ENCODE assay signal across 8 cellular contexts in genomic region chr2:238061310-238062202, GRCh38. TPM values are rescaled to one million over a fixed set of nuclear protein-coding genes. Genes with fewer than 3 reads are reported as not detected.
DNase-seq lines count a peak whose midpoint lies in the region; ATAC-seq and TF ChIP-seq lines count a peak whose summit lies in the region.

No MANE protein-coding gene starts in this region.

- peak overlapping the region; percentile 64 to 95 (median 88) for H3K4me3 ChIP-seq in heart left ventricle
- H3K4me3 ChIP-seq in fibroblast of lung (replicated peaks in 1 of 4; ENCODE audit: control extremely low read depth in 1 of 4, insufficient read depth in 1 of 4, low read depth in 3 of 4, low read length in 4 of 4): peak overlapping the region; percentile 74 to 96 (median 87)
- peak overlapping the region; percentile 93 for H3K4me3 ChIP-seq in neural progenitor cell

- POLR2A ChIA-PET in activated CD4-positive, alpha-beta memory T cell treated with anti-CD3 and anti-CD28 coated beads, Interleukin-2, amount 10 ng/mL, durations not matched to agents 7 days and 5 days (lab: Charles Lee): interaction anchor here (0.6 to 2.3 kb wide), 11 partner anchors 19 to 374 kb away, joined by 3 to 9 read pairs (median 4); partner anchors contain the start of genes ILKAP, PER2 and RAMP1

- H3K4me2 ChIP-seq in fibroblast of lung (ENCODE audit: extremely low read depth, insufficient read depth, low read length): peak overlapping the region; percentile 79
- peak overlapping the region; percentile 74 for H3K4me2 ChIP-seq in neural progenitor cell

- WGBS in heart left ventricle, 4 donors: 3 to 5% (median 4%) methylated on average over 27 to 30 of the region's 30 CpGs

- peak overlapping the region; percentile 78 for H3K27ac Mint-ChIP-seq in activated CD4-positive, alpha-beta memory T cell treated with anti-CD3 and anti-CD28 coated beads, Interleukin-2, amount 10 ng/mL, durations not matched to agents 7 days and 5 days
- H3K27ac Mint-ChIP-seq in neural progenitor cell: peak overlapping the region; percentile 90

- H3K27me3 ChIP-seq in heart left ventricle: no peaks in the 10 kb centered on the region
- no peaks in the 10 kb centered on the region for H3K27me3 ChIP-seq in fibroblast of lung (ENCODE audit: control insufficient read depth, insufficient read depth, low read length)
- no peaks in the 10 kb centered on the region for H3K27me3 ChIP-seq in neural progenitor cell

- H3F3A ChIP-seq in neural progenitor cell (ENCODE audit: low read depth): peaks cover 23% of the 10 kb centered on the region

- H3K79me2 ChIP-seq in fibroblast of lung (ENCODE audit: control insufficient read depth, insufficient read depth, low read length) (no peaks in the 10 kb centered on the region), neural progenitor cell (ENCODE audit: low read depth) (peaks cover 46% of the 10 kb centered on the region)

- intact Hi-C loops in heart left ventricle (cut with DNase I) (loop anchor here in 7 of 10 donors (2.0 to 10.0 kb wide), 6 partner anchors 76 to 223 kb away; partner anchors contain the start of genes UBE2F (in 5 of the 7), KLHL30 (in 1 of the 7), PER2 (in 1 of the 7) and RAMP1 (in 1 of the 7)), left ventricle myocardium superior (cut with micrococcal nuclease) (no loop called here)

- H2AFZ ChIP-seq in fibroblast of lung (ENCODE audit: low read length): peak overlapping the region; percentile 88
- H2AFZ ChIP-seq in neural progenitor cell (replicated peaks): peak overlapping the region; percentile 84

- H3K4me1 ChIP-seq in heart left ventricle: peaks cover 0 to 22% (median 14%) of the 10 kb centered on the region in 12 donors
- H3K4me1 ChIP-seq in fibroblast of lung (ENCODE audit: control insufficient read depth, extremely low read depth, insufficient read depth, low read length): no peaks in the 10 kb centered on the region
- H3K4me1 ChIP-seq in neural progenitor cell: peaks cover 23% of the 10 kb centered on the region

- TF ChIP-seq CTCF in heart left ventricle (IDR thresholded peaks at IDR 0.05): no peak
- no peak for TF ChIP-seq CTCF in fibroblast of lung (conservative IDR thresholded peaks at IDR 0.05 in 1 of 2, IDR thresholded peaks at IDR 0.05 in 1 of 2; ENCODE audit: low read depth in 1 of 2, low read length in 2 of 2)
- TF ChIP-seq CTCF in neural progenitor cell (IDR thresholded peaks at IDR 0.05): no peak

- H3K27me3 Mint-ChIP-seq in activated CD4-positive, alpha-beta memory T cell treated with anti-CD3 and anti-CD28 coated beads, Interleukin-2, amount 10 ng/mL, durations not matched to agents 7 days and 5 days: peaks cover 7% of the 10 kb centered on the region
- H3K27me3 Mint-ChIP-seq in neural progenitor cell (ENCODE audit: insufficient read depth, low read depth): peaks cover 5% of the 10 kb centered on the region

- TF ChIP-seq POLR2A in heart left ventricle (IDR thresholded peaks at IDR 0.05): no peak

- no peak for ATAC-seq in heart left ventricle
- no peak for ATAC-seq in left ventricle myocardium superior
- peak; percentile 16 for ATAC-seq in HG02642 (IDR thresholded peaks at IDR 0.05; ENCODE audit: poor library complexity, unreplicated experiment)

- H3K9me3 Mint-ChIP-seq in activated CD4-positive, alpha-beta memory T cell treated with anti-CD3 and anti-CD28 coated beads, Interleukin-2, amount 10 ng/mL, durations not matched to agents 7 days and 5 days: peaks cover 4% of the 10 kb centered on the region
- H3K9me3 Mint-ChIP-seq in neural progenitor cell: no peaks in the 10 kb centered on the region

- H3K4me3 Mint-ChIP-seq in activated CD4-positive, alpha-beta memory T cell treated with anti-CD3 and anti-CD28 coated beads, Interleukin-2, amount 10 ng/mL, durations not matched to agents 7 days and 5 days: peak overlapping the region; percentile 82
- H3K4me3 Mint-ChIP-seq in neural progenitor cell: peak overlapping the region; percentile 92

- H3K9me3 ChIP-seq in heart left ventricle: no peaks in the 10 kb centered on the region
- no peaks in the 10 kb centered on the region for H3K9me3 ChIP-seq in fibroblast of lung (ENCODE audit: control insufficient read depth, insufficient read depth, low read depth, low read length)
- no peaks in the 10 kb centered on the region for H3K9me3 ChIP-seq in neural progenitor cell (ENCODE audit: low read depth)

- H3K9ac ChIP-seq in fibroblast of lung (ENCODE audit: insufficient read depth, low read length) (peak overlapping the region; percentile 84), neural progenitor cell (peak overlapping the region; percentile 57)

- DNase-seq in heart left ventricle (peak in 1 of 5 donors; percentile 19), left ventricle myocardium superior (no peak), NCI-H2227 (lab: John Stamatoyannopoulos, UW; ENCODE audit: unreplicated experiment) (peak; percentile 33), fibroblast of lung (ENCODE audit: low read depth in 2 of 2) (peak; percentile 34 to 36), neural progenitor cell (ENCODE audit: low spot score) (peak; percentile 62), GF-D8 (lab: John Stamatoyannopoulos, UW) (no peak)
- peak; percentile 28 for DNase-seq in activated CD4-positive, alpha-beta memory T cell treated with anti-CD3 and anti-CD28 coated beads, Interleukin-2, amount 10 ng/mL, durations not matched to agents 7 days and 5 days

- H3K36me3 Mint-ChIP-seq in activated CD4-positive, alpha-beta memory T cell treated with anti-CD3 and anti-CD28 coated beads, Interleukin-2, amount 10 ng/mL, durations not matched to agents 7 days and 5 days (ENCODE audit: low read depth): peaks cover 27% of the 10 kb centered on the region
- H3K36me3 Mint-ChIP-seq in neural progenitor cell: peaks cover 20% of the 10 kb centered on the region

- peaks cover 0 to 24% (median 12%) of the 10 kb centered on the region in 9 donors for H3K36me3 ChIP-seq in heart left ventricle
- H3K36me3 ChIP-seq in fibroblast of lung (ENCODE audit: control insufficient read depth, insufficient read depth, low read length): peaks cover 3% of the 10 kb centered on the region
- H3K36me3 ChIP-seq in neural progenitor cell: peaks cover 6% of the 10 kb centered on the region

- H3K27ac ChIP-seq in heart left ventricle (peak overlapping the region in 11 of 12 donors; percentile 60 to 95 (median 88)), fibroblast of lung (ENCODE audit: insufficient read depth, low read length) (peak overlapping the region; percentile 88), neural progenitor cell (peak overlapping the region; percentile 12)

- H4K20me1 ChIP-seq in fibroblast of lung (ENCODE audit: control insufficient read depth, extremely low read depth, insufficient read depth, low read length) (no peaks in the 10 kb centered on the region), neural progenitor cell (ENCODE audit: low read depth) (peaks cover 12% of the 10 kb centered on the region)

- CTCF ChIA-PET in activated CD4-positive, alpha-beta memory T cell treated with anti-CD3 and anti-CD28 coated beads, Interleukin-2, amount 10 ng/mL, durations not matched to agents 7 days and 5 days (lab: Charles Lee): interaction anchor here (0.8 to 2.0 kb wide), 7 partner anchors 47 to 204 kb away, joined by 3 to 7 read pairs (median 3); no protein-coding TSS in a partner anchor

- peaks cover 55% of the 10 kb centered on the region for H3K4me1 Mint-ChIP-seq in activated CD4-positive, alpha-beta memory T cell treated with anti-CD3 and anti-CD28 coated beads, Interleukin-2, amount 10 ng/mL, durations not matched to agents 7 days and 5 days
- H3K4me1 Mint-ChIP-seq in neural progenitor cell: peaks cover 31% of the 10 kb centered on the region

RNA-seq across cellular contexts. Expression of gene SCLY, which starts 0.8 kb away (rescaled TPM):
- total RNA-seq in heart left ventricle (10 to 100 TPM in 6 of 9 donors, 1 to 10 TPM in 3; 8.1 to 14.3 (median 10.6) TPM), left ventricle myocardium superior (14.7 TPM), fibroblast of lung (13.6 and 16.5 TPM in 2 replicates), neural progenitor cell (ENCODE audit: low replicate concordance) (35.6 and 44.1 TPM in 2 replicates)
- polyA plus RNA-seq in heart left ventricle (10 to 100 TPM in 1 of 2 donors, 1 to 10 TPM in 1; 6.9 to 21.2 TPM), fibroblast of lung (5.3 and 9.1 TPM in 2 replicates)
- total RNA-seq in activated CD4-positive, alpha-beta memory T cell treated with anti-CD3 and anti-CD28 coated beads, Interleukin-2, amount 10 ng/mL, durations not matched to agents 7 days and 5 days: 10 to 100 TPM; 22.0 to 22.6 TPM
- 6.5 and 11.3 TPM in 2 replicates for polyA plus RNA-seq in fibroblast of lung (2012)
- polyA minus RNA-seq in fibroblast of lung (ENCODE audit: low replicate concordance): 6.8 and 10.2 TPM in 2 replicates

RNA-seq across cellular contexts. Expression of gene ESPNL, which starts 38.6 kb away (rescaled TPM):
- total RNA-seq in heart left ventricle (1 to 10 TPM in 1 of 9 donors, under 1 TPM in 7, not detected in 1; 0.05 to 1.2 (median 0.23) TPM), left ventricle myocardium superior (not detected), fibroblast of lung (1.3 and 2.8 TPM in 2 replicates), neural progenitor cell (ENCODE audit: low replicate concordance) (0.58 and 0.59 TPM in 2 replicates)
- polyA plus RNA-seq in heart left ventricle (under 1 TPM in 1 of 2 donors, not detected in 1; 0.27 TPM), fibroblast of lung (0.36 and 0.79 TPM in 2 replicates)
- under 1 TPM; 0.05 to 0.18 TPM for total RNA-seq in activated CD4-positive, alpha-beta memory T cell treated with anti-CD3 and anti-CD28 coated beads, Interleukin-2, amount 10 ng/mL, durations not matched to agents 7 days and 5 days
- 0.78 and 1.7 TPM in 2 replicates for polyA plus RNA-seq in fibroblast of lung (2012)
- 0.59 and 2.7 TPM in 2 replicates for polyA minus RNA-seq in fibroblast of lung (ENCODE audit: low replicate concordance)

Comparison
In these comparisons a context has a peak if more than half of its experiments do, and no peak if none do; other contexts are left out.
1. DNase-seq: peak in NCI-H2227 (single experiment), activated CD4-positive, alpha-beta memory T cell treated with anti-CD3 and anti-CD28 coated beads, Interleukin-2, amount 10 ng/mL, durations not matched to agents 7 days and 5 days (single experiment), fibroblast of lung (2 of 2) and neural progenitor cell (single experiment); none in left ventricle myocardium superior (single experiment) and GF-D8 (single experiment).
2. H3K27ac ChIP-seq: peak in every context shown above with its lines; median percentile 88 in heart left ventricle; 88 in fibroblast of lung; 12 in neural progenitor cell.
3. Peak in every context shown above with its lines, with median percentiles within 50 percentile points of each other: H3K4me3 ChIP-seq.